9 cellular contexts compared by ENCODE assay signal in genomic region chr16:79089735-79090284, GRCh38.
DNase-seq lines count a peak whose midpoint lies in the region; ATAC-seq and TF ChIP-seq lines count a peak whose summit lies in the region.
"Had no signal": no experiment of that assay in that cellular context is flagged by ENCODE, and none has a peak within 500 bp of the region (broad histone marks: within the 10 kb centered on the region; RNA-seq: fewer than 3 reads in every experiment).

No MANE protein-coding gene starts in this region.

- H3K79me2 ChIP-seq in GM23338 (replicated peaks; ENCODE audit: insufficient read depth), result no peaks in the 10 kb centered on the region

- H3K27ac ChIP-seq in GM23338 (ENCODE audit: low read depth), result no peak overlapping the region

- peak overlapping the region; percentile 61 for H3K27ac Mint-ChIP-seq in dendritic cell treated with granulocyte-macrophage colony-stimulating factor and Interleukin-4, amounts not matched to agents 40 ng/mL and 50 ng/mL, for 4 days
- no peak overlapping the region for H3K27ac Mint-ChIP-seq in GM23338

- no peak overlapping the region for H3K4me2 ChIP-seq in GM23338

- peaks cover 19% of the 10 kb centered on the region for H3K27me3 Mint-ChIP-seq in dendritic cell treated with granulocyte-macrophage colony-stimulating factor and Interleukin-4, amounts not matched to agents 40 ng/mL and 50 ng/mL, for 4 days
- H3K27me3 Mint-ChIP-seq in GM23338 (ENCODE audit: insufficient read depth, low read depth, poor library complexity), result peaks cover 1% of the 10 kb centered on the region

- H3K27me3 ChIP-seq in GM23338 (ENCODE audit: insufficient read depth), result no peaks in the 10 kb centered on the region

- H3F3A ChIP-seq in GM23338 (replicated peaks; ENCODE audit: low read depth), result no peaks in the 10 kb centered on the region

- H3K4me3 ChIP-seq in GM23338, result no peak overlapping the region

- no peaks in the 10 kb centered on the region for H3K36me3 ChIP-seq in GM23338 (ENCODE audit: insufficient read depth)

- ATAC-seq in GM21390 (IDR thresholded peaks at IDR 0.05; ENCODE audit: unreplicated experiment), result peak; percentile 56
- ATAC-seq in HG03108 (IDR thresholded peaks at IDR 0.05; ENCODE audit: unreplicated experiment), result no peak
- ATAC-seq in GM23338, result no peak

- intact Hi-C loops in dendritic cell treated with granulocyte-macrophage colony-stimulating factor and Interleukin-4, amounts not matched to agents 40 ng/mL and 50 ng/mL, for 4 days (cut with micrococcal nuclease), result loop anchor here (10.0 kb wide), 2 partner anchors 165 to 355 kb away; no protein-coding TSS in a partner anchor

- H3K4me3 Mint-ChIP-seq in dendritic cell treated with granulocyte-macrophage colony-stimulating factor and Interleukin-4, amounts not matched to agents 40 ng/mL and 50 ng/mL, for 4 days, result peak overlapping the region; percentile 73
- H3K4me3 Mint-ChIP-seq in GM23338, result no peak overlapping the region
- H3K4me3 Mint-ChIP-seq: nephron had no signal

- peaks cover 40% of the 10 kb centered on the region for H3K4me1 Mint-ChIP-seq in dendritic cell treated with granulocyte-macrophage colony-stimulating factor and Interleukin-4, amounts not matched to agents 40 ng/mL and 50 ng/mL, for 4 days (ENCODE audit: low read depth)
- no peaks in the 10 kb centered on the region for H3K4me1 Mint-ChIP-seq in GM23338

- peaks cover 6% of the 10 kb centered on the region; the same call in 1 of the 2 replicates for H3K9me2 ChIP-seq in GM23338 (ENCODE audit: insufficient read depth)

- no peaks in the 10 kb centered on the region; the same call in 1 of the 2 replicates for H3K4me1 ChIP-seq in GM23338 (ENCODE audit: insufficient read depth)

- TF ChIP-seq CTCF in GM23338 (conservative IDR thresholded peaks at IDR 0.05; ENCODE audit: low read depth in 2 of 2), result no peak

- H4K20me1 ChIP-seq in GM23338 (replicated peaks; ENCODE audit: insufficient read depth), result no peaks in the 10 kb centered on the region

- peak; percentile 53 for DNase-seq in SW480 (ENCODE audit: low spot score)
- peak; percentile 9 to 19 for DNase-seq in stimulated activated CD8-positive, alpha-beta memory T cell treated with anti-CD3 and anti-CD28 coated beads, Interleukin-2, amount 100 ng/mL, for 1 hour (ENCODE audit: low read depth in 2 of 2)
- DNase-seq in NCI-H1092 (lab: John Stamatoyannopoulos, UW), result no peak
- no peak for DNase-seq in effector CD4-positive, alpha-beta T cell
- no peak for DNase-seq in GM23338 (ENCODE audit: low spot score)

- H2AFZ ChIP-seq in GM23338, result no peak overlapping the region

- no peaks in the 10 kb centered on the region for H3K9me3 Mint-ChIP-seq in dendritic cell treated with granulocyte-macrophage colony-stimulating factor and Interleukin-4, amounts not matched to agents 40 ng/mL and 50 ng/mL, for 4 days
- H3K9me3 Mint-ChIP-seq in GM23338, result no peaks in the 10 kb centered on the region
- H3K9me3 Mint-ChIP-seq: nephron had no signal

- H3K36me3 Mint-ChIP-seq in dendritic cell treated with granulocyte-macrophage colony-stimulating factor and Interleukin-4, amounts not matched to agents 40 ng/mL and 50 ng/mL, for 4 days (ENCODE audit: low read depth), result no peaks in the 10 kb centered on the region
- no peaks in the 10 kb centered on the region for H3K36me3 Mint-ChIP-seq in GM23338 (ENCODE audit: low read depth)

TF ChIP-seq in GM23338, 12 proteins besides CTCF, POLR2A, EP300 and RAD21:
- TF ChIP-seq ZNF462 (CRISPR knock-in tag; IDR thresholded peaks at IDR 0.05), result no peak

Comparison
In these comparisons a context has a peak if more than half of its experiments do, and no peak if none do; other contexts are left out.
1. DNase-seq: peak in SW480 (single experiment) and stimulated activated CD8-positive, alpha-beta memory T cell treated with anti-CD3 and anti-CD28 coated beads, Interleukin-2, amount 100 ng/mL, for 1 hour (2 of 2); none in NCI-H1092 (single experiment), effector CD4-positive, alpha-beta T cell (single experiment) and GM23338 (single experiment).